30 cellular contexts compared by ENCODE assay signal in genomic region chr1:243910612-243911011, GRCh38.
DNase-seq lines count a peak whose midpoint lies in the region; ATAC-seq, FAIRE-seq and TF ChIP-seq lines count a peak whose summit lies in the region.
"Had no signal": no experiment of that assay in that cellular context is flagged by ENCODE, and none has a peak within 500 bp of the region (broad histone marks: within the 10 kb centered on the region; RNA-seq: fewer than 3 reads in every experiment).

No MANE protein-coding gene starts in this region.

- POLR2A ChIA-PET in naive thymus-derived CD4-positive, alpha-beta T cell (lab: Charles Lee), result no interaction called here

- peak; percentile 64 for DNase-seq in CD14-positive monocyte (ENCODE audit: low spot score)
- DNase-seq in NOMO-1 treated with DMSO at 0.1 percent for 48 hours (lab: John Stamatoyannopoulos, UW; ENCODE audit: unreplicated experiment), result peak; percentile 85
- peak; percentile 1 for DNase-seq in inferior parietal cortex (ENCODE audit: extremely low spot score)
- no peak for DNase-seq in naive thymus-derived CD4-positive, alpha-beta T cell
- no peak for DNase-seq in RCC 7860 (ENCODE audit: low spot score)
- no peak for DNase-seq in RKO (ENCODE audit: low spot score)
- no peak for DNase-seq in glomerular visceral epithelial cell (ENCODE audit: extremely low spot score)
- DNase-seq: activated CD4-positive, CD25-positive, alpha-beta regulatory T cell treated with anti-CD3 and anti-CD28 coated beads, Interleukin-2, amount 50 U/mL, for 72 hours; activated CD8-positive, alpha-beta T cell treated with anti-CD3 and anti-CD28 coated beads for 36 hours; activated naive CD8-positive, alpha-beta T cell treated with anti-CD3 and anti-CD28 coated beads, Interleukin-2, amount 10 ng/mL, durations not matched to agents 7 days and 5 days; AML-193; caudate nucleus; dermis blood vessel endothelial cell; DMS53; foreskin keratinocyte; heart right ventricle; Karpas-422; NCI-H1092 treated with DMSO at 0.1 percent for 48 hours; NCI-H1930; NCI-H2227 treated with DMSO at 0.1 percent for 48 hours; NCI-H69; right cardiac atrium; spleen; trophoblast cell had no signal

- H3K27me3 ChIP-seq in naive thymus-derived CD4-positive, alpha-beta T cell (ENCODE audit: control insufficient read depth in 2 of 2, insufficient read depth in 2 of 2, low read length in 2 of 2), result no peaks in the 10 kb centered on the region
- H3K27me3 ChIP-seq: neural progenitor cell had no signal

- peak overlapping the region; percentile 65 to 90 (median 78) for H3K27ac Mint-ChIP-seq in CD14-positive monocyte
- H3K27ac Mint-ChIP-seq in naive thymus-derived CD4-positive, alpha-beta T cell, result no peak overlapping the region
- H3K27ac Mint-ChIP-seq: activated CD8-positive, alpha-beta T cell treated with anti-CD3 and anti-CD28 coated beads for 36 hours; activated naive CD8-positive, alpha-beta T cell treated with anti-CD3 and anti-CD28 coated beads, Interleukin-2, amount 10 ng/mL, durations not matched to agents 7 days and 5 days; neural progenitor cell had no signal

- H3K4me3 ChIP-seq in naive thymus-derived CD4-positive, alpha-beta T cell (ENCODE audit: low read length), result no peak overlapping the region
- H3K4me3 ChIP-seq: A549, esophagus muscularis mucosa, heart right ventricle, neural progenitor cell, spleen had no signal

- H3K36me3 ChIP-seq in naive thymus-derived CD4-positive, alpha-beta T cell (ENCODE audit: control insufficient read depth in 2 of 3, insufficient read depth in 3 of 3, low read length in 3 of 3), result no peaks in the 10 kb centered on the region
- H3K36me3 ChIP-seq: esophagus muscularis mucosa, heart right ventricle, neural progenitor cell, spleen had no signal

- no peaks in the 10 kb centered on the region for H3K36me3 Mint-ChIP-seq in CD14-positive monocyte
- H3K36me3 Mint-ChIP-seq in naive thymus-derived CD4-positive, alpha-beta T cell, result peaks cover 0 to 5% (median 0%) of the 10 kb centered on the region in 5 donors
- H3K36me3 Mint-ChIP-seq: activated naive CD8-positive, alpha-beta T cell treated with anti-CD3 and anti-CD28 coated beads, Interleukin-2, amount 10 ng/mL, durations not matched to agents 7 days and 5 days; neural progenitor cell had no signal

- peaks cover 11 to 24% (median 20%) of the 10 kb centered on the region in 3 donors for H3K27me3 Mint-ChIP-seq in CD14-positive monocyte (ENCODE audit: low read depth in 3 of 3)
- H3K27me3 Mint-ChIP-seq in naive thymus-derived CD4-positive, alpha-beta T cell, result peaks cover 4 to 29% (median 20%) of the 10 kb centered on the region in 5 donors

- H3K4me3 Mint-ChIP-seq in CD14-positive monocyte, result no peak overlapping the region
- H3K4me3 Mint-ChIP-seq in naive thymus-derived CD4-positive, alpha-beta T cell, result no peak overlapping the region
- H3K4me3 Mint-ChIP-seq: activated CD8-positive, alpha-beta T cell treated with anti-CD3 and anti-CD28 coated beads for 36 hours; activated naive CD8-positive, alpha-beta T cell treated with anti-CD3 and anti-CD28 coated beads, Interleukin-2, amount 10 ng/mL, durations not matched to agents 7 days and 5 days; neural progenitor cell had no signal

- H3K27ac ChIP-seq in naive thymus-derived CD4-positive, alpha-beta T cell (ENCODE audit: low read depth, low read length), result no peak overlapping the region
- H3K27ac ChIP-seq: A549, esophagus muscularis mucosa, foreskin keratinocyte, heart right ventricle, neural progenitor cell, parathyroid adenoma, spleen had no signal

- intact Hi-C loops in CD14-positive monocyte (cut with micrococcal nuclease), result no loop called here
- intact Hi-C loops in naive thymus-derived CD4-positive, alpha-beta T cell (cut with micrococcal nuclease), result no loop called here

- FAIRE-seq in RCC 7860 (lab: Jason Lieb, UNC), result no peak

- CTCF ChIA-PET in naive thymus-derived CD4-positive, alpha-beta T cell (lab: Charles Lee), result no interaction called here

- no peaks in the 10 kb centered on the region for H3K4me1 ChIP-seq in naive thymus-derived CD4-positive, alpha-beta T cell (ENCODE audit: control insufficient read depth in 2 of 2, insufficient read depth in 2 of 2, low read length in 2 of 2)
- H3K4me1 ChIP-seq: A549, esophagus muscularis mucosa, foreskin keratinocyte, heart right ventricle, neural progenitor cell, parathyroid adenoma, spleen had no signal

- H3K9me3 ChIP-seq in naive thymus-derived CD4-positive, alpha-beta T cell (ENCODE audit: control insufficient read depth in 2 of 3, low read length in 3 of 3), result no peaks in the 10 kb centered on the region
- H3K9me3 ChIP-seq: A549, esophagus muscularis mucosa, heart right ventricle, spleen had no signal

- TF ChIP-seq CTCF in CD14-positive monocyte (IDR thresholded peaks at IDR 0.05), result no peak

- peaks cover 8 to 12% (median 11%) of the 10 kb centered on the region in 7 donors for H3K9me3 Mint-ChIP-seq in CD14-positive monocyte
- peaks cover 0 to 1% (median 0%) of the 10 kb centered on the region in 11 donors for H3K9me3 Mint-ChIP-seq in naive thymus-derived CD4-positive, alpha-beta T cell
- H3K9me3 Mint-ChIP-seq: activated CD8-positive, alpha-beta T cell treated with anti-CD3 and anti-CD28 coated beads for 36 hours; neural progenitor cell had no signal

- peaks cover 6% of the 10 kb centered on the region for H3K4me1 Mint-ChIP-seq in CD14-positive monocyte
- H3K4me1 Mint-ChIP-seq in naive thymus-derived CD4-positive, alpha-beta T cell, result peaks cover 0 to 5% (median 0%) of the 10 kb centered on the region in 7 donors
- H3K4me1 Mint-ChIP-seq: activated naive CD8-positive, alpha-beta T cell treated with anti-CD3 and anti-CD28 coated beads, Interleukin-2, amount 10 ng/mL, durations not matched to agents 7 days and 5 days had no signal

- ATAC-seq in GM21576 (IDR thresholded peaks at IDR 0.05; ENCODE audit: unreplicated experiment), result peak; percentile 62
- no peak for ATAC-seq in naive thymus-derived CD4-positive, alpha-beta T cell
- ATAC-seq: A549; activated CD8-positive, alpha-beta T cell treated with anti-CD3 and anti-CD28 coated beads for 36 hours; foreskin keratinocyte; heart right ventricle; right cardiac atrium; Right ventricle myocardium inferior had no signal

Comparison
In these comparisons a context has a peak if more than half of its experiments do, and no peak if none do; other contexts are left out.
1. DNase-seq: peak in CD14-positive monocyte (single experiment), NOMO-1 treated with DMSO at 0.1 percent for 48 hours (single experiment) and inferior parietal cortex (single experiment); none in naive thymus-derived CD4-positive, alpha-beta T cell (0 of 9), RCC 7860 (single experiment), RKO (single experiment) and glomerular visceral epithelial cell (single experiment).
2. H3K27ac Mint-ChIP-seq: peak in CD14-positive monocyte (7 of 7); none in naive thymus-derived CD4-positive, alpha-beta T cell (0 of 9).